In genomic region chr5:151781201-151781600, GRCh38 we compare ENCODE assay signal across 23 cellular contexts. TPM values are rescaled to one million over a fixed set of nuclear protein-coding genes. Genes with fewer than 3 reads are reported as not detected.
DNase-seq lines count a peak whose midpoint lies in the region; ATAC-seq and TF ChIP-seq lines count a peak whose summit lies in the region.
"Had no signal": no experiment of that assay in that cellular context is flagged by ENCODE, and none has a peak within 500 bp of the region (broad histone marks: within the 10 kb centered on the region; RNA-seq: fewer than 3 reads in every experiment).

No MANE protein-coding gene starts in this region.

- intact Hi-C loops in CD4-positive, alpha-beta memory T cell (cut with micrococcal nuclease) = no loop called here
- intact Hi-C loops in CD8-positive, alpha-beta T cell (cut with DNase I, micrococcal nuclease) = no loop called here

- peaks cover 100% of the 10 kb centered on the region for H3K79me2 ChIP-seq in GM23338 (replicated peaks; ENCODE audit: insufficient read depth)

- H3K36me3 Mint-ChIP-seq in CD4-positive, alpha-beta memory T cell = peaks cover 30 to 31% of the 10 kb centered on the region in 2 donors
- H3K36me3 Mint-ChIP-seq in GM23338 (ENCODE audit: low read depth) (peaks cover 29% of the 10 kb centered on the region), mesothelial cell of epicardium (peaks cover 13% of the 10 kb centered on the region)
- peaks cover 70% of the 10 kb centered on the region for H3K36me3 Mint-ChIP-seq in activated T-helper 17 cell treated with anti-CD3 and anti-CD28 coated beads, Interleukin-2, amount 50 U/mL, for 72 hours (ENCODE audit: low read depth)
- H3K36me3 Mint-ChIP-seq in CD8-positive, alpha-beta T cell = peaks cover 25% of the 10 kb centered on the region

- H3K27me3 ChIP-seq in CD4-positive, alpha-beta memory T cell (ENCODE audit: insufficient read depth, low read length) = no peaks in the 10 kb centered on the region
- no peaks in the 10 kb centered on the region for H3K27me3 ChIP-seq in GM23338 (ENCODE audit: insufficient read depth)
- H3K27me3 ChIP-seq in CD8-positive, alpha-beta T cell (ENCODE audit: insufficient read depth, low read length) = no peaks in the 10 kb centered on the region
- H3K27me3 ChIP-seq: heart left ventricle, right atrium auricular region, thyroid gland had no signal

- H3K4me2 ChIP-seq in GM23338 = peak overlapping the region; percentile 41

- H3K4me1 Mint-ChIP-seq in CD4-positive, alpha-beta memory T cell = peaks cover 58 to 95% (median 78%) of the 10 kb centered on the region in 4 donors
- H3K4me1 Mint-ChIP-seq in GM23338 (peaks cover 69% of the 10 kb centered on the region), mesothelial cell of epicardium (peaks cover 61% of the 10 kb centered on the region)
- H3K4me1 Mint-ChIP-seq in activated T-helper 17 cell treated with anti-CD3 and anti-CD28 coated beads, Interleukin-2, amount 50 U/mL, for 72 hours = peaks cover 51% of the 10 kb centered on the region
- H3K4me1 Mint-ChIP-seq in CD8-positive, alpha-beta T cell (ENCODE audit: low read depth) = peaks cover 87% of the 10 kb centered on the region

- no peaks in the 10 kb centered on the region for H3F3A ChIP-seq in GM23338 (replicated peaks; ENCODE audit: low read depth)

- peaks cover 90% of the 10 kb centered on the region for H3K4me1 ChIP-seq in CD4-positive, alpha-beta memory T cell (ENCODE audit: insufficient read depth, low read length)
- H3K4me1 ChIP-seq in GM23338 (ENCODE audit: insufficient read depth) = peaks cover 59% of the 10 kb centered on the region
- H3K4me1 ChIP-seq in CD8-positive, alpha-beta T cell (ENCODE audit: insufficient read depth, low read length) = peaks cover 64% of the 10 kb centered on the region

- POLR2A ChIA-PET in CD4-positive, alpha-beta memory T cell (lab: Charles Lee; ENCODE audit: partially characterized antibody) = interaction anchor here (2.8 kb wide), 1 partner anchor 10 kb away, joined by 15 read pairs; the partner anchor contains the start of gene G3BP1
- POLR2A ChIA-PET in CD8-positive, alpha-beta T cell (lab: Charles Lee) = no interaction called here

- H3K4me3 ChIP-seq in CD4-positive, alpha-beta memory T cell (ENCODE audit: low read length in 2 of 2) = no peak overlapping the region
- no peak overlapping the region for H3K4me3 ChIP-seq in GM23338
- no peak overlapping the region for H3K4me3 ChIP-seq in CD8-positive, alpha-beta T cell (ENCODE audit: low read depth, low read length)
- H3K4me3 ChIP-seq: heart left ventricle, left ventricle myocardium inferior, mucosa of descending colon, right atrium auricular region, thyroid gland had no signal

- no peak for ATAC-seq in GM23338
- no peak for ATAC-seq in activated T-helper 17 cell treated with anti-CD3 and anti-CD28 coated beads, Interleukin-2, amount 50 U/mL, for 72 hours (replicated peaks)
- no peak for ATAC-seq in HG03521 (IDR thresholded peaks at IDR 0.05; ENCODE audit: unreplicated experiment)
- ATAC-seq in CD8-positive, alpha-beta T cell = no peak
- ATAC-seq: heart left ventricle; mucosa of descending colon; stimulated activated memory B cell treated with anti-CD40 and anti-IgM and Interleukin-4, amounts not matched to agents 10 μg/mL and 1 μg/mL and 100 μg/mL, for 72 hours had no signal

- H3K4me3 Mint-ChIP-seq in CD4-positive, alpha-beta memory T cell = peak overlapping the region in 7 of 8 donors; percentile 21 to 75 (median 62)
- H3K4me3 Mint-ChIP-seq in GM23338 (no peak overlapping the region), mesothelial cell of epicardium (no peak overlapping the region)
- H3K4me3 Mint-ChIP-seq in activated T-helper 17 cell treated with anti-CD3 and anti-CD28 coated beads, Interleukin-2, amount 50 U/mL, for 72 hours = peak overlapping the region; percentile 40
- no peak overlapping the region for H3K4me3 Mint-ChIP-seq in CD8-positive, alpha-beta T cell
- H3K4me3 Mint-ChIP-seq: endodermal cell; stimulated activated memory B cell treated with anti-CD40 and anti-IgM and Interleukin-4, amounts not matched to agents 10 μg/mL and 1 μg/mL and 100 μg/mL, for 72 hours had no signal

- CTCF ChIA-PET in CD4-positive, alpha-beta memory T cell (lab: Charles Lee; ENCODE audit: partially characterized antibody) = no interaction called here
- CTCF ChIA-PET in CD8-positive, alpha-beta T cell (lab: Charles Lee) = interaction anchor here (1.4 kb wide), 1 partner anchor 9 kb away, joined by 3 read pairs; the partner anchor contains the start of gene G3BP1

- H3K27ac ChIP-seq in CD4-positive, alpha-beta memory T cell (ENCODE audit: low read depth, low read length) = no peak overlapping the region
- no peak overlapping the region for H3K27ac ChIP-seq in GM23338 (ENCODE audit: low read depth)
- no peak overlapping the region for H3K27ac ChIP-seq in CD8-positive, alpha-beta T cell (ENCODE audit: low read depth, low read length)
- H3K27ac ChIP-seq: heart left ventricle, left ventricle myocardium inferior, right atrium auricular region, thyroid gland had no signal

- H3K9me2 ChIP-seq in GM23338 (ENCODE audit: insufficient read depth) = no peaks in the 10 kb centered on the region

- H3K27ac Mint-ChIP-seq in CD4-positive, alpha-beta memory T cell = peak overlapping the region in 4 of 7 donors; percentile 30 to 68 (median 59)
- H3K27ac Mint-ChIP-seq in GM23338 = no peak overlapping the region
- peak overlapping the region; percentile 69 for H3K27ac Mint-ChIP-seq in activated T-helper 17 cell treated with anti-CD3 and anti-CD28 coated beads, Interleukin-2, amount 50 U/mL, for 72 hours
- H3K27ac Mint-ChIP-seq in mesothelial cell of epicardium = peak overlapping the region; percentile 5
- no peak overlapping the region for H3K27ac Mint-ChIP-seq in CD8-positive, alpha-beta T cell
- H3K27ac Mint-ChIP-seq: stimulated activated memory B cell treated with anti-CD40 and anti-IgM and Interleukin-4, amounts not matched to agents 10 μg/mL and 1 μg/mL and 100 μg/mL, for 72 hours had no signal

- peaks cover 9% of the 10 kb centered on the region for H3K36me3 ChIP-seq in CD4-positive, alpha-beta memory T cell (ENCODE audit: insufficient read depth, low read length)
- no peaks in the 10 kb centered on the region for H3K36me3 ChIP-seq in GM23338 (ENCODE audit: insufficient read depth)
- peaks cover 4% of the 10 kb centered on the region for H3K36me3 ChIP-seq in CD8-positive, alpha-beta T cell (ENCODE audit: insufficient read depth, low read length)
- H3K36me3 ChIP-seq: right atrium auricular region, thyroid gland had no signal

- H4K20me1 ChIP-seq in GM23338 (replicated peaks; ENCODE audit: insufficient read depth) = peaks cover 91% of the 10 kb centered on the region

- no peak for TF ChIP-seq CTCF in GM23338 (conservative IDR thresholded peaks at IDR 0.05; ENCODE audit: low read depth in 2 of 2)
- TF ChIP-seq CTCF in mesothelial cell of epicardium (IDR thresholded peaks at IDR 0.05; ENCODE audit: unreplicated experiment) = no peak
- no peak for TF ChIP-seq CTCF in CD8-positive, alpha-beta T cell (IDR thresholded peaks at IDR 0.05)

- H3K9me3 Mint-ChIP-seq in CD4-positive, alpha-beta memory T cell = no peaks in the 10 kb centered on the region
- H3K9me3 Mint-ChIP-seq in GM23338 = no peaks in the 10 kb centered on the region
- H3K9me3 Mint-ChIP-seq in activated T-helper 17 cell treated with anti-CD3 and anti-CD28 coated beads, Interleukin-2, amount 50 U/mL, for 72 hours = no peaks in the 10 kb centered on the region
- H3K9me3 Mint-ChIP-seq in mesothelial cell of epicardium = no peaks in the 10 kb centered on the region
- H3K9me3 Mint-ChIP-seq in CD8-positive, alpha-beta T cell = no peaks in the 10 kb centered on the region
- H3K9me3 Mint-ChIP-seq: endodermal cell; immature natural killer cell; stimulated activated memory B cell treated with anti-CD40 and anti-IgM and Interleukin-4, amounts not matched to agents 10 μg/mL and 1 μg/mL and 100 μg/mL, for 72 hours had no signal

- no peak for DNase-seq in CD4-positive, alpha-beta memory T cell
- no peak for DNase-seq in GM23338 (ENCODE audit: low spot score)
- DNase-seq in mesothelial cell of epicardium (ENCODE audit: low spot score in 2 of 2, unreplicated experiment in 2 of 2) = no peak
- DNase-seq in dermis blood vessel endothelial cell = no peak
- DNase-seq in CD8-positive, alpha-beta T cell = no peak
- DNase-seq: activated CD4-positive, alpha-beta T cell treated with anti-CD3 and anti-CD28 coated beads for 48 hours; activated CD8-positive, alpha-beta memory T cell treated with anti-CD3 and anti-CD28 coated beads, Interleukin-2, amount 50 U/mL, for 48 hours; activated naive CD4-positive, alpha-beta T cell treated with Interleukin-2 at 50 U/mL for 16 hours; endodermal cell; heart left ventricle; immature natural killer cell; left ventricle myocardium inferior; mucosa of descending colon; NCI-H1048; NCI-H2081; NK-92 treated with Interleukin-12 subunit alpha and Interleukin-12 subunit beta, amount 100 ng/mL, for 24 hours; RPMI8226; stimulated activated CD4-positive, alpha-beta T cell treated with anti-CD3 and anti-CD28 coated beads, Interleukin-15, amount 100 ng/mL, for 24 hours; thyroid gland had no signal

- no peaks in the 10 kb centered on the region for H3K27me3 Mint-ChIP-seq in CD4-positive, alpha-beta memory T cell
- H3K27me3 Mint-ChIP-seq in GM23338 (ENCODE audit: insufficient read depth, low read depth, poor library complexity) (peaks cover 7% of the 10 kb centered on the region), mesothelial cell of epicardium (ENCODE audit: low read depth) (no peaks in the 10 kb centered on the region)
- no peaks in the 10 kb centered on the region for H3K27me3 Mint-ChIP-seq in activated T-helper 17 cell treated with anti-CD3 and anti-CD28 coated beads, Interleukin-2, amount 50 U/mL, for 72 hours
- no peaks in the 10 kb centered on the region for H3K27me3 Mint-ChIP-seq in CD8-positive, alpha-beta T cell (ENCODE audit: low read depth)
- H3K27me3 Mint-ChIP-seq: stimulated activated memory B cell treated with anti-CD40 and anti-IgM and Interleukin-4, amounts not matched to agents 10 μg/mL and 1 μg/mL and 100 μg/mL, for 72 hours had no signal

- H3K9me3 ChIP-seq in CD4-positive, alpha-beta memory T cell (ENCODE audit: control insufficient read depth in 1 of 2, low read length in 2 of 2) = no peaks in the 10 kb centered on the region
- H3K9me3 ChIP-seq in CD8-positive, alpha-beta T cell (ENCODE audit: low read length) = no peaks in the 10 kb centered on the region
- H3K9me3 ChIP-seq: heart left ventricle, left ventricle myocardium inferior, mucosa of descending colon, right atrium auricular region, thyroid gland had no signal

- no peak overlapping the region for H2AFZ ChIP-seq in GM23338

RNA-seq across cellular contexts. Expression of gene G3BP1, which starts 9.4 kb away (rescaled TPM):
- total RNA-seq in CD4-positive, alpha-beta memory T cell = 100 to 1,000 TPM; 189 to 193 TPM
- 100 to 1,000 TPM; 178 to 188 TPM for polyA plus RNA-seq in CD4-positive, alpha-beta memory T cell
- total RNA-seq in GM23338 (2014; rRNA removed; shearing (Covaris generic)) = 323 and 345 TPM in 2 replicates
- polyA plus RNA-seq in GM23338 (2016; fragmentation: Nextera tagmentation; extraction: Ambion mirVana) = 158 and 183 TPM in 2 replicates
- 100 to 1,000 TPM; 149 to 251 TPM for total RNA-seq in activated T-helper 17 cell treated with anti-CD3 and anti-CD28 coated beads, Interleukin-2, amount 50 U/mL, for 72 hours
- total RNA-seq in mesothelial cell of epicardium (211 to 224 TPM (median 223 TPM) in 3 replicates), dermis blood vessel endothelial cell (244 and 263 TPM in 2 replicates)
- 10 to 100 TPM; 89.1 to 91.1 TPM for total RNA-seq in CD8-positive, alpha-beta T cell

RNA-seq across cellular contexts. Expression of gene ATOX1, which starts 22.8 kb away (rescaled TPM):
- total RNA-seq in CD4-positive, alpha-beta memory T cell = 10 to 100 TPM; 28.2 to 31.0 TPM
- polyA plus RNA-seq in CD4-positive, alpha-beta memory T cell = 10 to 100 TPM; 42.8 to 64.5 TPM
- 118 and 123 TPM in 2 replicates for total RNA-seq in GM23338 (2014; rRNA removed; shearing (Covaris generic))
- 120 and 134 TPM in 2 replicates for polyA plus RNA-seq in GM23338 (2016; fragmentation: Nextera tagmentation; extraction: Ambion mirVana)
- 10 to 100 TPM; 41.8 to 87.8 TPM for total RNA-seq in activated T-helper 17 cell treated with anti-CD3 and anti-CD28 coated beads, Interleukin-2, amount 50 U/mL, for 72 hours
- total RNA-seq in mesothelial cell of epicardium = 92.6 to 101 TPM (median 97.1 TPM) in 3 replicates
- total RNA-seq in dermis blood vessel endothelial cell = 69.8 and 96.3 TPM in 2 replicates
- total RNA-seq in CD8-positive, alpha-beta T cell = 10 to 100 TPM; 12.6 to 13.2 TPM

Comparison
In these comparisons a context has a peak if more than half of its experiments do, and no peak if none do; other contexts are left out.
1. H3K27ac Mint-ChIP-seq: peak in CD4-positive, alpha-beta memory T cell (4 of 7), activated T-helper 17 cell treated with anti-CD3 and anti-CD28 coated beads, Interleukin-2, amount 50 U/mL, for 72 hours (single experiment) and mesothelial cell of epicardium (single experiment); none in GM23338 (single experiment) and CD8-positive, alpha-beta T cell (single experiment).
2. H3K4me3 Mint-ChIP-seq: peak in CD4-positive, alpha-beta memory T cell (7 of 8) and activated T-helper 17 cell treated with anti-CD3 and anti-CD28 coated beads, Interleukin-2, amount 50 U/mL, for 72 hours (single experiment); none in GM23338 (single experiment), mesothelial cell of epicardium (single experiment) and CD8-positive, alpha-beta T cell (single experiment).